Comparison of ENCODE assay signal across 14 cellular contexts in the genomic region with DNA sequence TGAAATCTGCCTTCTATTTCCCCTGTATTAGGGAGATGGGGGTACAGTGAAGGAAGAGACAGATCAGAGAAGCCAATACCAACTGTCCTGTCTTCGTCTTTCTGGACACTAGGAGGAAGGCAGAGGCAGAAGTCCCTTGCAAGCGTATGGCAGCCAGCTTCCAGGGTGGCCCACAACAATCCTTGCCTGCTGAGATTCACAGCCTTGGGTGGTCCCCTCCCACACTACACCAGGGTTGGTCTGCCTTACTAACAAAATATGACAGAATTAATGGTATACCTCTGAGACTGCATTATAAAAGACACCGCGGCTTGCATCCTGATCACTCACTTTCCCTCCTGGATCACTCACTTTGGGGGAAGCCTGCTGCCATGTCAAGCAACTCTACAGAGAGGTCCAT.
DNase-seq lines count a peak whose midpoint lies in the region; ATAC-seq and TF ChIP-seq lines count a peak whose summit lies in the region.
"Had no signal": no experiment of that assay in that cellular context is flagged by ENCODE, and none has a peak within 500 bp of the region (broad histone marks: within the 10 kb centered on the region; RNA-seq: fewer than 3 reads in every experiment).

No MANE protein-coding gene starts in this region.

- H3K27ac ChIP-seq in SJCRH30: no peak overlapping the region
- H3K27ac ChIP-seq: GM23248 had no signal

- H3K4me3 Mint-ChIP-seq in T-helper 17 cell (no peak overlapping the region), nephron progenitor cell (no peak overlapping the region)
- H3K4me3 Mint-ChIP-seq: CD4-positive, alpha-beta memory T cell had no signal

- H3K36me3 ChIP-seq in SJCRH30: peaks cover 16% of the 10 kb centered on the region

- H3K4me3 ChIP-seq in SJCRH30: no peak overlapping the region
- H3K4me3 ChIP-seq: GM23248 had no signal

- DNase-seq in SJCRH30: peak; percentile 28 to 30
- DNase-seq in T-helper 17 cell: no peak
- DNase-seq in nephron progenitor cell: peak; percentile 3
- DNase-seq in NCI-H748 treated with DMSO at 0.1 percent for 48 hours (lab: John Stamatoyannopoulos, UW): no peak
- no peak for DNase-seq in DMS53 (lab: John Stamatoyannopoulos, UW)
- DNase-seq: C1 segment of cervical spinal cord; Calu3; CD4-positive, alpha-beta memory T cell; COR-L47; DND-41; GM23248; H7; HCEC 1CT had no signal

- no peaks in the 10 kb centered on the region for H3K4me1 Mint-ChIP-seq in T-helper 17 cell
- H3K4me1 Mint-ChIP-seq in nephron progenitor cell: no peaks in the 10 kb centered on the region
- H3K4me1 Mint-ChIP-seq: CD4-positive, alpha-beta memory T cell had no signal

- TF ChIP-seq CTCF in nephron progenitor cell (IDR thresholded peaks at IDR 0.05): no peak

- H3K27ac Mint-ChIP-seq in T-helper 17 cell (peak overlapping the region; percentile 29), nephron progenitor cell (no peak overlapping the region)
- H3K27ac Mint-ChIP-seq: CD4-positive, alpha-beta memory T cell had no signal

- ATAC-seq in T-helper 17 cell (no peak), GM19023 (IDR thresholded peaks at IDR 0.05; ENCODE audit: unreplicated experiment) (no peak)

- H3K9me3 Mint-ChIP-seq in nephron progenitor cell: no peaks in the 10 kb centered on the region
- H3K9me3 Mint-ChIP-seq: CD4-positive, alpha-beta memory T cell had no signal

- H3K9me3 ChIP-seq in SJCRH30 (replicated peaks) (no peaks in the 10 kb centered on the region), T-helper 17 cell (ENCODE audit: control insufficient read depth, low read length, poor library complexity, severe bottlenecking) (no peaks in the 10 kb centered on the region)

- H3K27me3 Mint-ChIP-seq in T-helper 17 cell (no peaks in the 10 kb centered on the region), nephron progenitor cell (ENCODE audit: low read depth, poor library complexity) (peaks cover 11% of the 10 kb centered on the region)
- H3K27me3 Mint-ChIP-seq: CD4-positive, alpha-beta memory T cell had no signal

- no peaks in the 10 kb centered on the region for H3K27me3 ChIP-seq in SJCRH30

- no peaks in the 10 kb centered on the region for H3K4me1 ChIP-seq in SJCRH30

- peaks cover 13% of the 10 kb centered on the region for H3K36me3 Mint-ChIP-seq in T-helper 17 cell (ENCODE audit: low read depth)
- peaks cover 72% of the 10 kb centered on the region for H3K36me3 Mint-ChIP-seq in nephron progenitor cell (ENCODE audit: low read depth)

Comparison
In these comparisons a context has a peak if more than half of its experiments do, and no peak if none do; other contexts are left out.
1. DNase-seq: peak in SJCRH30 (2 of 2) and nephron progenitor cell (single experiment); none in T-helper 17 cell (0 of 3), NCI-H748 treated with DMSO at 0.1 percent for 48 hours (single experiment) and DMS53 (single experiment).